In the genomic region with DNA sequence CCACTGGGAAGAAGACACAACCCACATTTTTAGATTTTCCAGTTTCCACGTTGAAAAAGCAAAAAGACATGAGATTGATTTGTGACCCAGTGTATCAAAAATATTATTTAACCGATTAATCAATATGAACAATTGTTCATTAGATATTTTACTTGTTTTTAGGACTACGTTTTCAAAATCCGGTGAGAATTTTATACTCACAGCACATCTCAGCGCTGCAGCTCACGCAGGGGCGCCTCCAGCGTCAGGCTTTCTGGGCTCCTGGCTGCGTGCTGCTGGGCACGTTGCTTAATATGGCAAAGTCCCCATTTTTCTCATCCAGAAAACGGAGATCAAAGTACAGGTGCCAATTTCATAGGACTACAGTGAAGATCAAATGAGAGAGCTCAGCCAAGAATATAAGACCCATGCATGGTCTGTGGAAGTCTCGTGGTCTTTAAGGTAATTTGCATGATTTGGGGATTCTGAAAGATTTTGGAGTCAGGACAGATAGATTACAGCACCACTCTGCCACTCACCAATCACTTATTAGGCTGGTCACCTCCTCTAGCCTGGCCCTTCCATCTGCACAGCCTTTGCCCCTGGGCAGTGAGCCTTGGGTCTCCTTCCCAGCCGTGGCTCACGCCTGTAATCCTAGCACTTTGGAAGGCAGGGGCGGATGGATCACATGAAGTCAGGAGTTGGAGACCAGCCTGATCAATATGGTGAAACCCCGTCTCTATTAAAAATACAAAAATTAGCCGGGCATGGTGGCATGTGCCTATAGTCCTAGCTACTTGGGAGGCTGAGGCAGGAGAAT, we compare ENCODE assay signal across 8 cellular contexts. TPM values are rescaled to one million over a fixed set of nuclear protein-coding genes. Genes with fewer than 3 reads are reported as not detected.
DNase-seq lines count a peak whose midpoint lies in the region; ATAC-seq and TF ChIP-seq lines count a peak whose summit lies in the region.

No MANE protein-coding gene starts in this region.

- H3K27me3 ChIP-seq in ascending aorta, result no peaks in the 10 kb centered on the region

- H3K4me1 Mint-ChIP-seq in CD14-positive monocyte, result peaks cover 38% of the 10 kb centered on the region
- H3K4me1 Mint-ChIP-seq in stimulated activated memory B cell treated with anti-CD40 and anti-IgM and Interleukin-4, amounts not matched to agents 10 μg/mL and 1 μg/mL and 100 μg/mL, for 72 hours, result peaks cover 45% of the 10 kb centered on the region

- ATAC-seq in stimulated activated memory B cell treated with anti-CD40 and anti-IgM and Interleukin-4, amounts not matched to agents 10 μg/mL and 1 μg/mL and 100 μg/mL, for 72 hours, result no peak
- no peak for ATAC-seq in GM19324 (IDR thresholded peaks at IDR 0.05; ENCODE audit: low FRiP score, unreplicated experiment)
- ATAC-seq in HG03342 (IDR thresholded peaks at IDR 0.05; ENCODE audit: unreplicated experiment), result no peak

- no peak for TF ChIP-seq CTCF in CD14-positive monocyte (IDR thresholded peaks at IDR 0.05)
- no peak for TF ChIP-seq CTCF in ascending aorta (IDR thresholded peaks at IDR 0.05)
- no peak for TF ChIP-seq CTCF in GM20000 (IDR thresholded peaks at IDR 0.05; ENCODE audit: extremely low read depth, missing control alignments)

- no peaks in the 10 kb centered on the region for H3K36me3 ChIP-seq in ascending aorta

- peak overlapping the region; percentile 82 to 83 for H3K27ac ChIP-seq in ascending aorta

- H3K4me3 Mint-ChIP-seq in CD14-positive monocyte, result peak overlapping the region; percentile 90 to 97
- H3K4me3 Mint-ChIP-seq in stimulated activated memory B cell treated with anti-CD40 and anti-IgM and Interleukin-4, amounts not matched to agents 10 μg/mL and 1 μg/mL and 100 μg/mL, for 72 hours, result peak overlapping the region; percentile 93

- no peak for DNase-seq in CD14-positive monocyte (ENCODE audit: low spot score)
- peak; percentile 46 for DNase-seq in LHCN-M2 (ENCODE audit: low read depth)
- peak in 1 of 2 donors; percentile 63 for DNase-seq in ascending aorta (ENCODE audit: low spot score in 2 of 2)
- DNase-seq in iris pigment epithelial cell (ENCODE audit: low read depth), result peak; percentile 43
- no peak for DNase-seq in GM20000 (ENCODE audit: low spot score)

- intact Hi-C loops in CD14-positive monocyte (cut with micrococcal nuclease), result no loop called here
- intact Hi-C loops in ascending aorta (cut with DNase I), result loop anchor here (2.0 kb wide), 1 partner anchor 19 kb away; no protein-coding TSS in a partner anchor

- peaks cover 14 to 16% of the 10 kb centered on the region in 2 donors for H3K36me3 Mint-ChIP-seq in CD14-positive monocyte
- H3K36me3 Mint-ChIP-seq in stimulated activated memory B cell treated with anti-CD40 and anti-IgM and Interleukin-4, amounts not matched to agents 10 μg/mL and 1 μg/mL and 100 μg/mL, for 72 hours, result peaks cover 6% of the 10 kb centered on the region

- H3K9me3 ChIP-seq in ascending aorta, result no peaks in the 10 kb centered on the region

- H3K27ac Mint-ChIP-seq in CD14-positive monocyte, result peak overlapping the region; percentile 91 to 99 (median 98)
- H3K27ac Mint-ChIP-seq in stimulated activated memory B cell treated with anti-CD40 and anti-IgM and Interleukin-4, amounts not matched to agents 10 μg/mL and 1 μg/mL and 100 μg/mL, for 72 hours, result peak overlapping the region; percentile 84

- peak overlapping the region; percentile 65 to 91 for H3K4me3 ChIP-seq in ascending aorta

- H3K27me3 Mint-ChIP-seq in CD14-positive monocyte (ENCODE audit: low read depth in 3 of 3), result peaks cover 6 to 8% (median 8%) of the 10 kb centered on the region in 3 donors
- no peaks in the 10 kb centered on the region for H3K27me3 Mint-ChIP-seq in stimulated activated memory B cell treated with anti-CD40 and anti-IgM and Interleukin-4, amounts not matched to agents 10 μg/mL and 1 μg/mL and 100 μg/mL, for 72 hours

- peaks cover 0 to 9% of the 10 kb centered on the region in 2 donors for H3K4me1 ChIP-seq in ascending aorta

- peaks cover 0 to 6% (median 2%) of the 10 kb centered on the region in 7 donors for H3K9me3 Mint-ChIP-seq in CD14-positive monocyte
- H3K9me3 Mint-ChIP-seq in stimulated activated memory B cell treated with anti-CD40 and anti-IgM and Interleukin-4, amounts not matched to agents 10 μg/mL and 1 μg/mL and 100 μg/mL, for 72 hours, result no peaks in the 10 kb centered on the region

RNA-seq across cellular contexts. Expression of a gene that starts 36.2 kb away (rescaled TPM):
- 100 to 1,000 TPM in 1 of 2 donors, 10 to 100 TPM in 1; 72.2 to 102 TPM for polyA plus RNA-seq in CD14-positive monocyte
- total RNA-seq in LHCN-M2 (2014; rRNA removed) (29.2 and 39.4 TPM in 2 replicates), ascending aorta (21.0 TPM)
- 24.7 TPM for polyA plus RNA-seq in LHCN-M2 (2012)

RNA-seq across cellular contexts. Expression of a gene that starts 49.4 kb away (rescaled TPM):
- 10 to 100 TPM; 57.6 to 58.5 TPM for polyA plus RNA-seq in CD14-positive monocyte
- total RNA-seq in LHCN-M2 (2014; rRNA removed) (114 and 150 TPM in 2 replicates), ascending aorta (97.9 TPM)
- 91.7 TPM for polyA plus RNA-seq in LHCN-M2 (2012)

Comparison
In these comparisons a context has a peak if more than half of its experiments do, and no peak if none do; other contexts are left out.
1. DNase-seq: peak in LHCN-M2 (single experiment) and iris pigment epithelial cell (single experiment); none in CD14-positive monocyte (single experiment) and GM20000 (single experiment).